1 cellular context compared by ENCODE assay signal in genomic region chr3:9903904-9904303, GRCh38.
TF ChIP-seq lines count a peak whose summit lies in the region.

No MANE protein-coding gene starts in this region.

TF ChIP-seq in endothelial cell of umbilical vein, 7 proteins besides CTCF, POLR2A, EP300 and RAD21:
- no peak for TF ChIP-seq EZH2 (IDR thresholded peaks at IDR 0.05; ENCODE audit: borderline replicate concordance, low read depth, low read length, severe bottlenecking)
- no peak for TF ChIP-seq FOS (IDR thresholded peaks at IDR 0.05; ENCODE audit: borderline replicate concordance, insufficient read depth, low read length)
